ENCODE assay signal across 1 cellular context in genomic region chr10:89852872-89853271, GRCh38.
TF ChIP-seq lines count a peak whose summit lies in the region.

No MANE protein-coding gene starts in this region.

TF ChIP-seq in SK-N-SH, 30 proteins besides CTCF, POLR2A, EP300 and RAD21 (continued from another document):
- no peak for TF ChIP-seq REST (IDR thresholded peaks at IDR 0.05; ENCODE audit: low read depth, low read length)
- no peak for TF ChIP-seq USF2 (IDR thresholded peaks at IDR 0.05; ENCODE audit: borderline replicate concordance, low read depth, low read length)
